12 cellular contexts compared by ENCODE assay signal in the genomic region with DNA sequence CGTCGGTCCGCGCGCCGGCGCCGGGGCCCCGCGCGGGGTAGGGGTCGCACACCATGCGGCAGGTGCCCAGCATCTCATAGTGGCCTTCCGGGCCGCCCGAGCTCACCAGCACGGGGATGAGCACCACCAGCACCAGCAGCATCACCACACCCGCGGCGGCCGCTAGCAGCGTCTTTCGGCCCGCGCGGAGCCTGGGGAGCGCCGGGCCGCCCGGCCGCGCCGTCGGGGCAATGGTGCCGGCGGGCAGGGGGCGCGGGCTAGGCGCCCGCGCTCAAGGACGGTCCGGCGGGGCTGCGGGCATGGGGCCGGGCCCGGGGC. TPM values are rescaled to one million over a fixed set of nuclear protein-coding genes. Genes with fewer than 3 reads are reported as not detected.
DNase-seq lines count a peak whose midpoint lies in the region; ATAC-seq, FAIRE-seq and TF ChIP-seq lines count a peak whose summit lies in the region.
"Had no signal": no experiment of that assay in that cellular context is flagged by ENCODE, and none has a peak within 500 bp of the region (broad histone marks: within the 10 kb centered on the region; RNA-seq: fewer than 3 reads in every experiment).

No MANE protein-coding gene starts in this region.

- 1 to 2% (median 2%) methylated on average over 20 to 47 of the region's 47 CpGs for whole genome bisulfite sequencing in small intestine, 3 donors

- TF ChIP-seq CTCF in breast epithelium (IDR thresholded peaks at IDR 0.05) = no peak

- no peak overlapping the region for H3K4me3 Mint-ChIP-seq in stimulated activated naive B cell treated with anti-CD40 and anti-IgM and Interleukin-4, amounts not matched to agents 10 μg/mL and 1 μg/mL and 100 μg/mL, for 72 hours

- peaks cover 32 to 50% of the 10 kb centered on the region in 2 donors for H3K4me1 Mint-ChIP-seq in stimulated activated naive B cell treated with anti-CD40 and anti-IgM and Interleukin-4, amounts not matched to agents 10 μg/mL and 1 μg/mL and 100 μg/mL, for 72 hours

- H3K27me3 ChIP-seq in breast epithelium = peaks cover 11 to 27% of the 10 kb centered on the region in 2 donors
- peaks cover 25% of the 10 kb centered on the region for H3K27me3 ChIP-seq in rectal smooth muscle tissue (ENCODE audit: control insufficient read depth, insufficient read depth, low read length)
- H3K27me3 ChIP-seq in small intestine (ENCODE audit: control insufficient read depth in 2 of 2, insufficient read depth in 2 of 2, low read length in 2 of 2) = peaks cover 6 to 35% of the 10 kb centered on the region in 2 donors

- H3K27ac ChIP-seq in breast epithelium (no peak overlapping the region), rectal smooth muscle tissue (ENCODE audit: low read depth, low read length) (no peak overlapping the region), small intestine (ENCODE audit: low read depth in 1 of 2, low read length in 1 of 2) (no peak overlapping the region)

- peaks cover 53 to 73% of the 10 kb centered on the region in 2 donors for H3K27me3 Mint-ChIP-seq in stimulated activated naive B cell treated with anti-CD40 and anti-IgM and Interleukin-4, amounts not matched to agents 10 μg/mL and 1 μg/mL and 100 μg/mL, for 72 hours

- DNase-seq in breast epithelium (ENCODE audit: low spot score in 2 of 2) = no peak
- DNase-seq in small intestine = no peak
- no peak for DNase-seq in stimulated activated naive B cell treated with anti-CD40 and anti-IgM and Interleukin-4, amounts not matched to agents 10 μg/mL and 1 μg/mL and 100 μg/mL, for 72 hours
- no peak for DNase-seq in activated CD4-positive, alpha-beta T cell treated with anti-CD3 and anti-CD28 coated beads for 4 hours
- no peak for DNase-seq in GM19240 (ENCODE audit: insufficient read length, low spot score)

- no peaks in the 10 kb centered on the region for H3K9me3 Mint-ChIP-seq in stimulated activated naive B cell treated with anti-CD40 and anti-IgM and Interleukin-4, amounts not matched to agents 10 μg/mL and 1 μg/mL and 100 μg/mL, for 72 hours
- H3K9me3 Mint-ChIP-seq: activated CD4-positive, alpha-beta T cell treated with anti-CD3 and anti-CD28 coated beads, Interleukin-2, amount 10 ng/mL, durations not matched to agents 7 days and 5 days; nephron had no signal

- H3K4me3 ChIP-seq in breast epithelium (peak overlapping the region in 2 of 3 donors; percentile 52 to 66), rectal smooth muscle tissue (ENCODE audit: low read length) (peak overlapping the region; percentile 31), small intestine (ENCODE audit: low read depth in 1 of 2, low read length in 2 of 2) (peak overlapping the region in 1 of 2 donors; percentile 48)

- peak; percentile 15 for ATAC-seq in GM18502 (IDR thresholded peaks at IDR 0.05; ENCODE audit: poor library complexity, unreplicated experiment)
- peak; percentile 18 for ATAC-seq in HG02642 (IDR thresholded peaks at IDR 0.05; ENCODE audit: poor library complexity, unreplicated experiment)
- ATAC-seq in stimulated activated naive B cell treated with anti-CD40 and anti-IgM and Interleukin-4, amounts not matched to agents 10 μg/mL and 1 μg/mL and 100 μg/mL, for 72 hours (replicated peaks) = no peak

- no peak overlapping the region for H3K27ac Mint-ChIP-seq in stimulated activated naive B cell treated with anti-CD40 and anti-IgM and Interleukin-4, amounts not matched to agents 10 μg/mL and 1 μg/mL and 100 μg/mL, for 72 hours
- H3K27ac Mint-ChIP-seq: activated CD4-positive, alpha-beta T cell treated with anti-CD3 and anti-CD28 coated beads, Interleukin-2, amount 10 ng/mL, durations not matched to agents 7 days and 5 days had no signal

- no peak for FAIRE-seq in small intestine (lab: Jason Lieb, UNC)
- FAIRE-seq: GM12878 had no signal

- intact Hi-C loops in breast epithelium (cut with DNase I; ENCODE audit: low total_unique reads) = no loop called here

- no peaks in the 10 kb centered on the region for H3K36me3 Mint-ChIP-seq in stimulated activated naive B cell treated with anti-CD40 and anti-IgM and Interleukin-4, amounts not matched to agents 10 μg/mL and 1 μg/mL and 100 μg/mL, for 72 hours

- no peaks in the 10 kb centered on the region for H3K36me3 ChIP-seq in breast epithelium
- H3K36me3 ChIP-seq in rectal smooth muscle tissue (ENCODE audit: control insufficient read depth, insufficient read depth, low read length) = no peaks in the 10 kb centered on the region
- no peaks in the 10 kb centered on the region for H3K36me3 ChIP-seq in small intestine (ENCODE audit: control insufficient read depth in 2 of 2, insufficient read depth in 2 of 2, low read length in 2 of 2)

- peaks cover 4 to 9% of the 10 kb centered on the region in 2 donors for H3K4me1 ChIP-seq in breast epithelium
- H3K4me1 ChIP-seq in rectal smooth muscle tissue (ENCODE audit: control insufficient read depth, insufficient read depth, low read length) = peaks cover 7% of the 10 kb centered on the region
- peaks cover 2 to 3% of the 10 kb centered on the region in 2 donors for H3K4me1 ChIP-seq in small intestine (ENCODE audit: control insufficient read depth in 2 of 2, insufficient read depth in 1 of 2, low read depth in 1 of 2, low read length in 1 of 2)

- H3K9me3 ChIP-seq in breast epithelium = no peaks in the 10 kb centered on the region
- H3K9me3 ChIP-seq in small intestine (ENCODE audit: control insufficient read depth, low read depth) = no peaks in the 10 kb centered on the region

- H3K9ac ChIP-seq in rectal smooth muscle tissue (ENCODE audit: low read length) = no peak overlapping the region

- TF ChIP-seq POLR2A in breast epithelium (IDR thresholded peaks at IDR 0.05) = no peak

RNA-seq across cellular contexts. Expression of a gene that starts 0.2 kb away (rescaled TPM):
- total RNA-seq in breast epithelium = 1 to 10 TPM in 1 of 3 donors, under 1 TPM in 1, not detected in 1; 0.98 to 7.2 TPM
- 1 to 10 TPM in 2 of 3 donors, not detected in 1; 1.3 to 2.6 TPM for polyA plus RNA-seq in small intestine
- total RNA-seq: GM12878 had no signal
- polyA plus RNA-seq: GM12878 had no signal

RNA-seq across cellular contexts. Expression of a gene that starts 20.3 kb away (rescaled TPM):
- under 1 TPM in 2 of 3 donors, not detected in 1; 0.15 to 0.64 TPM for total RNA-seq in breast epithelium
- polyA plus RNA-seq in small intestine = 1 to 10 TPM in 1 of 3 donors, under 1 TPM in 2; 0.27 to 9.5 (median 0.45) TPM

RNA-seq across cellular contexts. Expression of a gene that starts 52.6 kb away (rescaled TPM):
- total RNA-seq in breast epithelium = 10 to 100 TPM in 2 of 3 donors, 1 to 10 TPM in 1; 4.2 to 37.0 (median 11.8) TPM
- 1 to 10 TPM in 1 of 3 donors, under 1 TPM in 1, not detected in 1; 0.45 to 1.3 TPM for polyA plus RNA-seq in small intestine
- total RNA-seq: activated CD4-positive, alpha-beta T cell treated with anti-CD3 and anti-CD28 coated beads, Interleukin-2, amount 10 ng/mL, durations not matched to agents 7 days and 5 days; GM12878; SK-MEL-5 had no signal

Comparison
In these comparisons a context has a peak if more than half of its experiments do, and no peak if none do; other contexts are left out.
1. ATAC-seq: peak in GM18502 (single experiment) and HG02642 (single experiment); none in stimulated activated naive B cell treated with anti-CD40 and anti-IgM and Interleukin-4, amounts not matched to agents 10 μg/mL and 1 μg/mL and 100 μg/mL, for 72 hours (0 of 2).